11 cellular contexts compared by ENCODE assay signal in genomic region chr19:41588497-41589209, GRCh38. TPM values are rescaled to one million over a fixed set of nuclear protein-coding genes. Genes with fewer than 3 reads are reported as not detected.
DNase-seq lines count a peak whose midpoint lies in the region; ATAC-seq and TF ChIP-seq lines count a peak whose summit lies in the region.
"Had no signal": no experiment of that assay in that cellular context is flagged by ENCODE, and none has a peak within 500 bp of the region (broad histone marks: within the 10 kb centered on the region; RNA-seq: fewer than 3 reads in every experiment).

No MANE protein-coding gene starts in this region.

- H3K4me3 ChIP-seq in colonic mucosa = no peak overlapping the region
- H3K4me3 ChIP-seq: gastrocnemius medialis had no signal

- intact Hi-C loops in colonic mucosa (cut with DNase I) = no loop called here

- H3K9ac ChIP-seq in colonic mucosa (ENCODE audit: low read depth in 2 of 2, low read length in 2 of 2) = no peak overlapping the region

- no peak overlapping the region for H3K27ac ChIP-seq in colonic mucosa
- H3K27ac ChIP-seq: gastrocnemius medialis had no signal

- no peaks in the 10 kb centered on the region for H3K4me1 ChIP-seq in colonic mucosa
- H3K4me1 ChIP-seq: gastrocnemius medialis had no signal

- H3K27me3 ChIP-seq in colonic mucosa = no peaks in the 10 kb centered on the region
- H3K27me3 ChIP-seq: gastrocnemius medialis had no signal

- no peak for TF ChIP-seq CTCF in colonic mucosa (IDR thresholded peaks at IDR 0.05)

- H3K9me3 ChIP-seq in colonic mucosa = no peaks in the 10 kb centered on the region
- H3K9me3 ChIP-seq: gastrocnemius medialis had no signal

- no peaks in the 10 kb centered on the region for H3K36me3 ChIP-seq in colonic mucosa
- H3K36me3 ChIP-seq: gastrocnemius medialis had no signal

- ATAC-seq in stimulated activated naive CD8-positive, alpha-beta T cell treated with anti-CD3 and anti-CD28 coated beads, Interleukin-15, Interleukin-2, amounts not matched to agents 100 U/mL and 50 U/mL, for 24 hours = no peak
- ATAC-seq: activated T-cell treated with anti-CD3 and anti-CD28 coated beads, Interleukin-2, amount 50 U/mL, for 72 hours; gastrocnemius medialis had no signal

- DNase-seq in COLO829 (ENCODE audit: low spot score) (peak; percentile 35), HT-29 (ENCODE audit: low spot score) (peak; percentile 76), iPS-NIHi7 (ENCODE audit: extremely low spot score) (peak; percentile 57), colonic mucosa (no peak), NCI-H774 (lab: John Stamatoyannopoulos, UW) (no peak), NCI-H526 treated with DMSO at 0.1 percent for 48 hours (lab: John Stamatoyannopoulos, UW) (no peak)
- peak; percentile 17 to 28 for DNase-seq in activated CD4-positive, alpha-beta T cell treated with anti-CD3 and anti-CD28 coated beads, Interleukin-2, amount 50 U/mL, for 48 hours
- no peak for DNase-seq in stimulated activated naive CD8-positive, alpha-beta T cell treated with anti-CD3 and anti-CD28 coated beads, Interleukin-15, Interleukin-2, amounts not matched to agents 100 U/mL and 50 U/mL, for 24 hours
- DNase-seq: activated T-cell treated with anti-CD3 and anti-CD28 coated beads, Interleukin-2, amount 50 U/mL, for 72 hours; gastrocnemius medialis had no signal

RNA-seq across cellular contexts. Expression of gene CEACAM21, which starts 12.7 kb away (rescaled TPM):
- not detected in 2 replicates for total RNA-seq in HT-29 (2014; rRNA removed; shearing (Covaris generic))
- total RNA-seq in colonic mucosa = under 1 TPM; 0.25 to 0.45 TPM
- total RNA-seq: osteocyte had no signal

RNA-seq across cellular contexts. Expression of gene CEACAM4, which starts 38.2 kb away (rescaled TPM):
- total RNA-seq in HT-29 (2014; rRNA removed; shearing (Covaris generic)) = not detected in 2 replicates
- not detected for total RNA-seq in colonic mucosa
- total RNA-seq: activated T-cell treated with anti-CD3 and anti-CD28 coated beads, Interleukin-2, amount 50 U/mL, for 72 hours; osteocyte had no signal

Comparison
In these comparisons a context has a peak if more than half of its experiments do, and no peak if none do; other contexts are left out.
1. DNase-seq: peak in COLO829 (single experiment), HT-29 (single experiment), activated CD4-positive, alpha-beta T cell treated with anti-CD3 and anti-CD28 coated beads, Interleukin-2, amount 50 U/mL, for 48 hours (2 of 2) and iPS-NIHi7 (single experiment); none in colonic mucosa (single experiment), NCI-H774 (single experiment), stimulated activated naive CD8-positive, alpha-beta T cell treated with anti-CD3 and anti-CD28 coated beads, Interleukin-15, Interleukin-2, amounts not matched to agents 100 U/mL and 50 U/mL, for 24 hours (single experiment) and NCI-H526 treated with DMSO at 0.1 percent for 48 hours (single experiment).